In genomic region chr15:51314391-51315337, GRCh38 we compare ENCODE assay signal across 24 cellular contexts. TPM values are rescaled to one million over a fixed set of nuclear protein-coding genes. Genes with fewer than 3 reads are reported as not detected.
"Had no signal": no experiment of that assay in that cellular context is flagged by ENCODE, and none has a peak within 500 bp of the region (broad histone marks: within the 10 kb centered on the region; RNA-seq: fewer than 3 reads in every experiment).

No MANE protein-coding gene starts in this region.

- H3K27ac Mint-ChIP-seq: activated naive CD8-positive, alpha-beta T cell treated with anti-CD3 and anti-CD28 coated beads for 36 hours; dendritic cell treated with granulocyte-macrophage colony-stimulating factor and Interleukin-4, amounts not matched to agents 40 ng/mL and 50 ng/mL, for 4 days; naive thymus-derived CD4-positive, alpha-beta T cell; stimulated activated naive CD8-positive, alpha-beta T cell treated with anti-CD3 and anti-CD28 coated beads, Interleukin-15, Interleukin-2, amounts not matched to agents 100 ng/mL and 50 ng/mL, for 24 hours; WTC11 had no signal

- H3K36me3 ChIP-seq: gastrocnemius medialis, SJSA1, upper lobe of left lung had no signal

- H3K36me3 Mint-ChIP-seq: activated naive CD8-positive, alpha-beta T cell treated with anti-CD3 and anti-CD28 coated beads for 36 hours; naive thymus-derived CD4-positive, alpha-beta T cell; WTC11 had no signal

- H3K27me3 ChIP-seq: gastrocnemius medialis, SJSA1, upper lobe of left lung had no signal

- DNase-seq: activated CD8-positive, alpha-beta memory T cell treated with anti-CD3 and anti-CD28 coated beads for 24 hours; activated CD8-positive, alpha-beta memory T cell treated with anti-CD3 and anti-CD28 coated beads, Interleukin-2, amount 50 U/mL, for 4 hours; activated naive CD4-positive, alpha-beta T cell treated with Interleukin-2 at 50 U/mL for 16 hours; activated naive CD8-positive, alpha-beta T cell treated with anti-CD3 and anti-CD28 coated beads for 36 hours; activated T-cell treated with anti-CD3 and anti-CD28 coated beads, Interleukin-2, amount 50 U/mL, for 4 hours; effector CD4-positive, alpha-beta T cell; gastrocnemius medialis; naive thymus-derived CD4-positive, alpha-beta T cell; posterior cingulate gyrus; stimulated activated CD4-positive, alpha-beta T cell treated with anti-CD3 and anti-CD28 coated beads, Interleukin-4, amount 100 ng/mL, for 4 hours; substantia nigra; T-helper 9 cell; upper lobe of left lung had no signal

- H3K4me3 Mint-ChIP-seq: activated naive CD8-positive, alpha-beta T cell treated with anti-CD3 and anti-CD28 coated beads for 36 hours; activated T-cell treated with anti-CD3 and anti-CD28 coated beads, Interleukin-2, amount 50 U/mL, for 4 hours; dendritic cell treated with granulocyte-macrophage colony-stimulating factor and Interleukin-4, amounts not matched to agents 40 ng/mL and 50 ng/mL, for 4 days; naive thymus-derived CD4-positive, alpha-beta T cell; neural crest cell; stimulated activated naive CD8-positive, alpha-beta T cell treated with anti-CD3 and anti-CD28 coated beads, Interleukin-15, Interleukin-2, amounts not matched to agents 100 ng/mL and 50 ng/mL, for 24 hours; WTC11 had no signal

- H3K4me1 Mint-ChIP-seq: activated naive CD8-positive, alpha-beta T cell treated with anti-CD3 and anti-CD28 coated beads for 36 hours; naive thymus-derived CD4-positive, alpha-beta T cell had no signal

- H3K9me3 Mint-ChIP-seq: activated naive CD8-positive, alpha-beta T cell treated with anti-CD3 and anti-CD28 coated beads for 36 hours; activated T-cell treated with anti-CD3 and anti-CD28 coated beads, Interleukin-2, amount 50 U/mL, for 4 hours; dendritic cell treated with granulocyte-macrophage colony-stimulating factor and Interleukin-4, amounts not matched to agents 40 ng/mL and 50 ng/mL, for 4 days; neural crest cell; stimulated activated naive CD8-positive, alpha-beta T cell treated with anti-CD3 and anti-CD28 coated beads, Interleukin-15, Interleukin-2, amounts not matched to agents 100 ng/mL and 50 ng/mL, for 24 hours; WTC11 had no signal

- H3K9me3 ChIP-seq: gastrocnemius medialis, SJSA1, upper lobe of left lung had no signal

- H3K4me3 ChIP-seq: gastrocnemius medialis, lung, SJSA1, upper lobe of left lung had no signal

- ATAC-seq: naive thymus-derived CD4-positive, alpha-beta T cell; WTC11 had no signal

- H3K27ac ChIP-seq: gastrocnemius medialis, SJSA1, upper lobe of left lung had no signal

- H3K27me3 Mint-ChIP-seq: stimulated activated naive CD8-positive, alpha-beta T cell treated with anti-CD3 and anti-CD28 coated beads, Interleukin-15, Interleukin-2, amounts not matched to agents 100 ng/mL and 50 ng/mL, for 24 hours had no signal

RNA-seq across cellular contexts. Expression of gene CYP19A1, which starts 23.7 kb away (rescaled TPM):
- total RNA-seq: activated naive CD8-positive, alpha-beta T cell treated with anti-CD3 and anti-CD28 coated beads for 36 hours; bronchial epithelial cell; chondrocyte; neural crest cell; renal cortical epithelial cell; SJSA1; WTC11 had no signal
- polyA plus RNA-seq: keratinocyte; naive thymus-derived CD4-positive, alpha-beta T cell had no signal

RNA-seq across cellular contexts. Expression of gene GLDN, which starts 26.8 kb away (rescaled TPM):
- total RNA-seq: activated naive CD8-positive, alpha-beta T cell treated with anti-CD3 and anti-CD28 coated beads for 36 hours; naive thymus-derived CD4-positive, alpha-beta T cell; renal cortical epithelial cell; T-helper 1 cell treated with Interleukin-12 subunit alpha and Interleukin-12 subunit beta and Interleukin-4 antibody, amounts not matched to agents 30 ng/mL and 1 ng/mL, for 36 hours had no signal
- polyA plus RNA-seq: naive thymus-derived CD4-positive, alpha-beta T cell had no signal
